Comparison of ENCODE assay signal across 8 cellular contexts in genomic region chr9:136881691-136882108, GRCh38. TPM values are rescaled to one million over a fixed set of nuclear protein-coding genes. Genes with fewer than 3 reads are reported as not detected.
DNase-seq lines count a peak whose midpoint lies in the region; ATAC-seq and TF ChIP-seq lines count a peak whose summit lies in the region.

No MANE protein-coding gene starts in this region.

- no peaks in the 10 kb centered on the region for H3K27me3 ChIP-seq in GM23338 (ENCODE audit: insufficient read depth)

- intact Hi-C loops in left ventricle myocardium superior (cut with micrococcal nuclease): no loop called here

- no peaks in the 10 kb centered on the region for H3K36me3 ChIP-seq in GM23338 (ENCODE audit: insufficient read depth)

- H3K9me2 ChIP-seq in GM23338 (ENCODE audit: insufficient read depth): no peaks in the 10 kb centered on the region

- H3K27ac Mint-ChIP-seq in GM23338: no peak overlapping the region

- DNase-seq in AG20443 (ENCODE audit: low spot score) (peak; percentile 57), GM23338 (ENCODE audit: low spot score) (no peak), left ventricle myocardium superior (no peak), islet precursor cell (no peak), 8988T (no peak)
- DNase-seq in activated CD4-positive, alpha-beta T cell treated with anti-CD3 and anti-CD28 coated beads, Interleukin-2, amount 50 U/mL, for 1 hour: peak; percentile 23
- peak; percentile 45 for DNase-seq in stimulated activated CD8-positive, alpha-beta memory T cell treated with anti-CD3 and anti-CD28 coated beads, Interleukin-4, amount 100 ng/mL, for 24 hours (ENCODE audit: low read depth)

- no peak overlapping the region for H3K4me2 ChIP-seq in GM23338

- no peaks in the 10 kb centered on the region for H3K4me1 ChIP-seq in GM23338 (ENCODE audit: insufficient read depth)

- no peaks in the 10 kb centered on the region; the same call in 1 of the 2 replicates for H3F3A ChIP-seq in GM23338 (replicated peaks; ENCODE audit: low read depth)

- no peak for TF ChIP-seq CTCF in GM23338 (conservative IDR thresholded peaks at IDR 0.05; ENCODE audit: low read depth in 2 of 2)

- no peak overlapping the region for H3K4me3 ChIP-seq in GM23338

- no peaks in the 10 kb centered on the region for H3K36me3 Mint-ChIP-seq in GM23338 (ENCODE audit: low read depth)

- peak; percentile 5 for ATAC-seq in GM23338
- ATAC-seq in left ventricle myocardium superior: peak; percentile 43
- no peak for ATAC-seq in GM18861 (IDR thresholded peaks at IDR 0.05; ENCODE audit: unreplicated experiment)

- no peaks in the 10 kb centered on the region for H4K20me1 ChIP-seq in GM23338 (replicated peaks; ENCODE audit: insufficient read depth)

- H3K27me3 Mint-ChIP-seq in GM23338 (ENCODE audit: insufficient read depth, low read depth, poor library complexity): peaks cover 14% of the 10 kb centered on the region

- no peaks in the 10 kb centered on the region for H3K79me2 ChIP-seq in GM23338 (replicated peaks; ENCODE audit: insufficient read depth)

- no peaks in the 10 kb centered on the region for H3K4me1 Mint-ChIP-seq in GM23338

- H2AFZ ChIP-seq in GM23338: no peak overlapping the region

- peaks cover 8% of the 10 kb centered on the region; the same call in 1 of the 3 replicates for H3K9me3 Mint-ChIP-seq in GM23338

- no peak overlapping the region for H3K27ac ChIP-seq in GM23338 (ENCODE audit: low read depth)

- no peak overlapping the region for H3K4me3 Mint-ChIP-seq in GM23338

TF ChIP-seq in GM23338, 12 proteins besides CTCF, POLR2A, EP300 and RAD21 (continues in another document):
- no peak for TF ChIP-seq ZNF114 (CRISPR knock-in tag; IDR thresholded peaks at IDR 0.05)
- no peak for TF ChIP-seq ZNF462 (CRISPR knock-in tag; IDR thresholded peaks at IDR 0.05)
- no peak for TF ChIP-seq EZH2 (IDR thresholded peaks at IDR 0.05; ENCODE audit: low read depth, unreplicated experiment)
- TF ChIP-seq ETS1 (IDR thresholded peaks at IDR 0.05): no peak
- no peak for TF ChIP-seq JUNB (IDR thresholded peaks at IDR 0.05; ENCODE audit: unreplicated experiment)
- no peak for TF ChIP-seq EZH2phosphoT487 (IDR thresholded peaks at IDR 0.05; ENCODE audit: unreplicated experiment)
- no peak for TF ChIP-seq STAT1 (IDR thresholded peaks at IDR 0.05; ENCODE audit: unreplicated experiment)

RNA-seq across cellular contexts. Expression of gene TRAF2, which starts 4.6 kb away (rescaled TPM):
- 31.5 and 39.9 TPM in 2 replicates for total RNA-seq in GM23338 (2014; rRNA removed; shearing (Covaris generic))
- 24.8 and 25.4 TPM in 2 replicates for polyA plus RNA-seq in GM23338 (2016; fragmentation: Nextera tagmentation; extraction: Ambion mirVana)
- total RNA-seq in left ventricle myocardium superior: 11.4 TPM

RNA-seq across cellular contexts. Expression of gene EDF1, which starts 15.6 kb away (rescaled TPM):
- total RNA-seq in GM23338 (2014; rRNA removed; shearing (Covaris generic)): 273 and 326 TPM in 2 replicates
- polyA plus RNA-seq in GM23338 (2016; fragmentation: Nextera tagmentation; extraction: Ambion mirVana): 793 and 860 TPM in 2 replicates
- 354 TPM for total RNA-seq in left ventricle myocardium superior

RNA-seq across cellular contexts. Expression of gene MAMDC4, which starts 29.6 kb away (rescaled TPM):
- 4.1 and 6.8 TPM in 2 replicates for total RNA-seq in GM23338 (2014; rRNA removed; shearing (Covaris generic))
- 1.7 and 2.7 TPM in 2 replicates for polyA plus RNA-seq in GM23338 (2016; fragmentation: Nextera tagmentation; extraction: Ambion mirVana)
- total RNA-seq in left ventricle myocardium superior: 12.9 TPM

RNA-seq across cellular contexts. Expression of gene PHPT1, which starts 32.5 kb away (rescaled TPM):
- 67.1 and 86.2 TPM in 2 replicates for total RNA-seq in GM23338 (2014; rRNA removed; shearing (Covaris generic))
- polyA plus RNA-seq in GM23338 (2016; fragmentation: Nextera tagmentation; extraction: Ambion mirVana): 437 and 509 TPM in 2 replicates
- total RNA-seq in left ventricle myocardium superior: 357 TPM

RNA-seq across cellular contexts. Expression of gene AJM1, which starts 39.4 kb away (rescaled TPM):
- total RNA-seq in GM23338 (2014; rRNA removed; shearing (Covaris generic)): 0.12 and 0.49 TPM in 2 replicates
- 0.28 and 0.36 TPM in 2 replicates for polyA plus RNA-seq in GM23338 (2016; fragmentation: Nextera tagmentation; extraction: Ambion mirVana)
- 9.1 TPM for total RNA-seq in left ventricle myocardium superior

Comparison
In these comparisons a context has a peak if more than half of its experiments do, and no peak if none do; other contexts are left out.
1. DNase-seq: peak in AG20443 (single experiment), activated CD4-positive, alpha-beta T cell treated with anti-CD3 and anti-CD28 coated beads, Interleukin-2, amount 50 U/mL, for 1 hour (single experiment) and stimulated activated CD8-positive, alpha-beta memory T cell treated with anti-CD3 and anti-CD28 coated beads, Interleukin-4, amount 100 ng/mL, for 24 hours (single experiment); none in GM23338 (single experiment), left ventricle myocardium superior (single experiment), islet precursor cell (single experiment) and 8988T (single experiment).